8 cellular contexts compared by ENCODE assay signal in genomic region chr10:104339469-104340098, GRCh38. TPM values are rescaled to one million over a fixed set of nuclear protein-coding genes. Genes with fewer than 3 reads are reported as not detected.
DNase-seq lines count a peak whose midpoint lies in the region; ATAC-seq and TF ChIP-seq lines count a peak whose summit lies in the region.

No MANE protein-coding gene starts in this region.

- POLR2A ChIA-PET in activated CD8-positive, alpha-beta T cell treated with anti-CD3 and anti-CD28 coated beads for 36 hours (lab: Charles Lee) = interaction anchor here (1.4 to 6.1 kb wide), 8 partner anchors 10 to 70 kb away, joined by 3 to 30 read pairs (median 12); partner anchors contain the start of genes CFAP58 and GSTO2

- peaks cover 15% of the 10 kb centered on the region for H3K36me3 Mint-ChIP-seq in activated CD8-positive, alpha-beta T cell treated with anti-CD3 and anti-CD28 coated beads for 36 hours (ENCODE audit: low read depth)
- no peaks in the 10 kb centered on the region for H3K36me3 Mint-ChIP-seq in progenitor cell of endocrine pancreas (ENCODE audit: insufficient read depth)

- no peaks in the 10 kb centered on the region for H3K27me3 Mint-ChIP-seq in activated CD8-positive, alpha-beta T cell treated with anti-CD3 and anti-CD28 coated beads for 36 hours
- H3K27me3 Mint-ChIP-seq in progenitor cell of endocrine pancreas = peaks cover 25% of the 10 kb centered on the region

- intact Hi-C loops in activated CD8-positive, alpha-beta T cell treated with anti-CD3 and anti-CD28 coated beads for 36 hours (cut with micrococcal nuclease) = no loop called here

- peak overlapping the region; percentile 86 for H3K4me3 Mint-ChIP-seq in activated CD8-positive, alpha-beta T cell treated with anti-CD3 and anti-CD28 coated beads for 36 hours
- peak overlapping the region; percentile 96 for H3K4me3 Mint-ChIP-seq in progenitor cell of endocrine pancreas (ENCODE audit: low read depth)

- CTCF ChIA-PET in activated CD8-positive, alpha-beta T cell treated with anti-CD3 and anti-CD28 coated beads for 36 hours (lab: Charles Lee) = interaction anchor here (1.2 to 3.0 kb wide), 7 partner anchors 11 to 70 kb away, joined by 3 to 35 read pairs (median 14); partner anchors contain the start of gene CFAP58

- ATAC-seq in activated CD8-positive, alpha-beta T cell treated with anti-CD3 and anti-CD28 coated beads for 36 hours = no peak

- peak overlapping the region; percentile 100 for H3K27ac Mint-ChIP-seq in activated CD8-positive, alpha-beta T cell treated with anti-CD3 and anti-CD28 coated beads for 36 hours
- no peak overlapping the region for H3K27ac Mint-ChIP-seq in progenitor cell of endocrine pancreas

- TF ChIP-seq CTCF in activated CD8-positive, alpha-beta T cell treated with anti-CD3 and anti-CD28 coated beads for 36 hours (IDR thresholded peaks at IDR 0.05) = no peak
- TF ChIP-seq CTCF in progenitor cell of endocrine pancreas (IDR thresholded peaks at IDR 0.05; ENCODE audit: unreplicated experiment) = no peak

- no peaks in the 10 kb centered on the region for H3K9me3 Mint-ChIP-seq in activated CD8-positive, alpha-beta T cell treated with anti-CD3 and anti-CD28 coated beads for 36 hours
- no peaks in the 10 kb centered on the region for H3K9me3 Mint-ChIP-seq in progenitor cell of endocrine pancreas (ENCODE audit: low read depth)

- peak; percentile 47 for DNase-seq in DMS 273 (lab: John Stamatoyannopoulos, UW; ENCODE audit: unreplicated experiment)
- DNase-seq in DMS 273 treated with DMSO at 0.1 percent for 48 hours (lab: John Stamatoyannopoulos, UW) = no peak
- no peak for DNase-seq in activated CD8-positive, alpha-beta T cell treated with anti-CD3 and anti-CD28 coated beads for 36 hours
- peak; percentile 65 for DNase-seq in globus pallidus (ENCODE audit: low spot score)
- no peak for DNase-seq in progenitor cell of endocrine pancreas (ENCODE audit: low spot score, unreplicated experiment)
- DNase-seq in HPDE6-E6E7 (ENCODE audit: extremely low spot score) = no peak
- DNase-seq in stimulated activated naive CD4-positive, alpha-beta T cell (lab: John Stamatoyannopoulos, UW) = no peak
- DNase-seq in NCI-H2029 treated with DMSO at 0.1 percent for 48 hours (lab: John Stamatoyannopoulos, UW) = no peak

- H3K4me1 Mint-ChIP-seq in activated CD8-positive, alpha-beta T cell treated with anti-CD3 and anti-CD28 coated beads for 36 hours (ENCODE audit: low read depth) = peaks cover 31% of the 10 kb centered on the region
- peaks cover 15% of the 10 kb centered on the region for H3K4me1 Mint-ChIP-seq in progenitor cell of endocrine pancreas (ENCODE audit: low read depth)

RNA-seq across cellular contexts. Expression of gene ITPRIP, which starts 1.3 kb away (rescaled TPM):
- total RNA-seq in activated CD8-positive, alpha-beta T cell treated with anti-CD3 and anti-CD28 coated beads for 36 hours = 10 to 100 TPM; 18.3 to 18.9 TPM
- 6.1 and 7.0 TPM in 2 replicates for total RNA-seq in progenitor cell of endocrine pancreas

RNA-seq across cellular contexts. Expression of gene CFAP58, which starts 14.0 kb away (rescaled TPM):
- under 1 TPM; 0.27 to 0.38 TPM for total RNA-seq in activated CD8-positive, alpha-beta T cell treated with anti-CD3 and anti-CD28 coated beads for 36 hours
- 0.24 and 0.29 TPM in 2 replicates for total RNA-seq in progenitor cell of endocrine pancreas

Comparison
In these comparisons a context has a peak if more than half of its experiments do, and no peak if none do; other contexts are left out.
1. DNase-seq: peak in DMS 273 (single experiment) and globus pallidus (single experiment); none in DMS 273 treated with DMSO at 0.1 percent for 48 hours (single experiment), activated CD8-positive, alpha-beta T cell treated with anti-CD3 and anti-CD28 coated beads for 36 hours (single experiment), progenitor cell of endocrine pancreas (single experiment), HPDE6-E6E7 (single experiment), stimulated activated naive CD4-positive, alpha-beta T cell (0 of 6) and NCI-H2029 treated with DMSO at 0.1 percent for 48 hours (single experiment).